23 cellular contexts compared by ENCODE assay signal in genomic region chr20:1137236-1137635, GRCh38. TPM values are rescaled to one million over a fixed set of nuclear protein-coding genes. Genes with fewer than 3 reads are reported as not detected.
DNase-seq lines count a peak whose midpoint lies in the region; ATAC-seq, FAIRE-seq and TF ChIP-seq lines count a peak whose summit lies in the region.
"Had no signal": no experiment of that assay in that cellular context is flagged by ENCODE, and none has a peak within 500 bp of the region (broad histone marks: within the 10 kb centered on the region; RNA-seq: fewer than 3 reads in every experiment).

No MANE protein-coding gene starts in this region.

- peaks cover 4% of the 10 kb centered on the region for H3K9me3 Mint-ChIP-seq in activated CD4-positive, alpha-beta T cell treated with anti-CD3 and anti-CD28 coated beads, Interleukin-2, amount 10 ng/mL, durations not matched to agents 7 days and 5 days
- H3K9me3 Mint-ChIP-seq: CD8-positive, alpha-beta T cell had no signal

- BruUV-seq in K562 (replicated peaks; lab: Mats Ljungman, UMichigan): no TSS peak
- no TSS peak for BruUV-seq in HepG2 (replicated peaks; lab: Mats Ljungman, UMichigan)

- H3K4me1 ChIP-seq in K562 (replicated peaks in 1 of 2; ENCODE audit: control insufficient read depth in 2 of 2, insufficient read depth in 2 of 2, low read length in 2 of 2): no peaks in the 10 kb centered on the region
- H3K4me1 ChIP-seq in HepG2 (ENCODE audit: insufficient read depth, low read length): no peaks in the 10 kb centered on the region
- H3K4me1 ChIP-seq: BLaER1, Caco-2 had no signal

- no peaks in the 10 kb centered on the region for H3K9me1 ChIP-seq in K562 (ENCODE audit: control insufficient read depth, insufficient read depth, low read length)

- FAIRE-seq in K562 (lab: Jason Lieb, UNC): no peak
- FAIRE-seq in HepG2 (lab: Jason Lieb, UNC): no peak
- FAIRE-seq: A204.1, G401.6, GM12892, H1 had no signal

- TF ChIP-seq POLR2A in K562 (conservative IDR thresholded peaks at IDR 0.05) (no peak), HepG2 (IDR thresholded peaks at IDR 0.05; ENCODE audit: insufficient read depth in 1 of 2, low read depth in 2 of 2, low read length in 2 of 2) (no peak)

- DNase-seq in activated CD4-positive, alpha-beta T cell treated with anti-CD3 and anti-CD28 coated beads, Interleukin-2, amount 10 ng/mL, durations not matched to agents 7 days and 5 days: no peak
- DNase-seq in activated CD4-positive, alpha-beta T cell treated with anti-CD3 and anti-CD28 coated beads for 1 hour: no peak
- DNase-seq in K562 (ENCODE audit: extremely low read depth in 1 of 4, low spot score in 3 of 4) (no peak), HepG2 (ENCODE audit: low spot score) (no peak), amygdala (lab: John Stamatoyannopoulos, UW) (no peak)
- DNase-seq: Caco-2; CD4-positive, CD25-positive, alpha-beta regulatory T cell; CD8-positive, alpha-beta T cell; DMS153; DND-41; GM23248; H7; HCEC 1CT had no signal

- no peak overlapping the region for H3K4me3 Mint-ChIP-seq in activated CD4-positive, alpha-beta T cell treated with anti-CD3 and anti-CD28 coated beads, Interleukin-2, amount 10 ng/mL, durations not matched to agents 7 days and 5 days
- H3K4me3 Mint-ChIP-seq: B cell; CD4-positive, CD25-positive, alpha-beta regulatory T cell; CD8-positive, alpha-beta T cell had no signal

- H2AFZ ChIP-seq in K562 (ENCODE audit: low read depth, low read length): no peak overlapping the region
- H2AFZ ChIP-seq in HepG2 (ENCODE audit: low read length): no peak overlapping the region
- H2AFZ ChIP-seq: GM23248 had no signal

- H3K27ac Mint-ChIP-seq in activated CD4-positive, alpha-beta T cell treated with anti-CD3 and anti-CD28 coated beads, Interleukin-2, amount 10 ng/mL, durations not matched to agents 7 days and 5 days: peak overlapping the region; percentile 27
- H3K27ac Mint-ChIP-seq: B cell; CD8-positive, alpha-beta T cell had no signal

- H3K79me2 ChIP-seq in K562 (ENCODE audit: control insufficient read depth, insufficient read depth, low read length) (peaks cover 19% of the 10 kb centered on the region), HepG2 (ENCODE audit: insufficient read depth, low read length) (peaks cover 17% of the 10 kb centered on the region)

- intact Hi-C loops in K562 (cut with micrococcal nuclease): no loop called here
- intact Hi-C loops in HepG2 (cut with micrococcal nuclease; ENCODE audit: unreplicated experiment): no loop called here

- H3K9me3 ChIP-seq in K562 (replicated peaks; ENCODE audit: control insufficient read depth, insufficient read depth, low read depth, low read length) (no peaks in the 10 kb centered on the region), HepG2 (ENCODE audit: low read length) (peaks cover 10% of the 10 kb centered on the region; the same call in 1 of the 2 replicates)

- no peak for TF ChIP-seq EP300 in K562 (IDR thresholded peaks at IDR 0.05; ENCODE audit: low read length)
- TF ChIP-seq EP300 in HepG2 (IDR thresholded peaks at IDR 0.05; ENCODE audit: low read depth in 2 of 2, low read length in 2 of 2): no peak
- no peak for TF ChIP-seq EP300 in HepG2 (CRISPR knock-in tag; IDR thresholded peaks at IDR 0.05; ENCODE audit: borderline replicate concordance)

- no peak overlapping the region for H3K27ac ChIP-seq in K562 (ENCODE audit: extremely low read depth, low read depth, low read length)
- no peak overlapping the region for H3K27ac ChIP-seq in HepG2 (ENCODE audit: extremely low read length, insufficient read depth, low read length)
- H3K27ac ChIP-seq: 22Rv1, BLaER1, C4-2B, GM23248 had no signal

- no peak overlapping the region for H3K9ac ChIP-seq in K562 (ENCODE audit: insufficient read depth in 1 of 2, low read depth in 2 of 2, low read length in 2 of 2)
- no peak overlapping the region for H3K9ac ChIP-seq in HepG2 (ENCODE audit: insufficient read depth, low read depth, low read length)
- H3K9ac ChIP-seq: BLaER1, GM23248 had no signal

- H3K27me3 Mint-ChIP-seq in activated CD4-positive, alpha-beta T cell treated with anti-CD3 and anti-CD28 coated beads, Interleukin-2, amount 10 ng/mL, durations not matched to agents 7 days and 5 days: no peaks in the 10 kb centered on the region
- H3K27me3 Mint-ChIP-seq: B cell; CD4-positive, CD25-positive, alpha-beta regulatory T cell had no signal

- no peaks in the 10 kb centered on the region for H4K20me1 ChIP-seq in K562 (replicated peaks; ENCODE audit: control insufficient read depth, insufficient read depth, low read length)
- H4K20me1 ChIP-seq in HepG2 (ENCODE audit: insufficient read depth, low read length): no peaks in the 10 kb centered on the region

- ATAC-seq in K562 (no peak), HepG2 (no peak), HG03097 (IDR thresholded peaks at IDR 0.05; ENCODE audit: low FRiP score, unreplicated experiment) (no peak)
- ATAC-seq: CD8-positive, alpha-beta T cell had no signal

- TF ChIP-seq RAD21 in K562 (CRISPR knock-in tag; conservative IDR thresholded peaks at IDR 0.05 in 1 of 2, IDR thresholded peaks at IDR 0.05 in 1 of 2): no peak
- TF ChIP-seq RAD21 in HepG2 (CRISPR knock-in tag; IDR thresholded peaks at IDR 0.05): no peak

- peaks cover 16% of the 10 kb centered on the region for H3K4me1 Mint-ChIP-seq in activated CD4-positive, alpha-beta T cell treated with anti-CD3 and anti-CD28 coated beads, Interleukin-2, amount 10 ng/mL, durations not matched to agents 7 days and 5 days

- in situ Hi-C loops in K562 (cut with MboI): no loop called here
- in situ Hi-C loops in HepG2 (cut with HindIII; ENCODE audit: extremely low pct_ligation_motif_present, low pct_unique_long_range_greater_than_20kb): no loop called here

- H3K4me2 ChIP-seq in K562 (ENCODE audit: insufficient read depth, low read length) (no peak overlapping the region), HepG2 (ENCODE audit: low read depth, low read length) (no peak overlapping the region)
- H3K4me2 ChIP-seq: BLaER1 had no signal

- TF ChIP-seq CTCF in K562 (IDR thresholded peaks at IDR 0.05 in 2 of 3, conservative IDR thresholded peaks at IDR 0.05 in 1 of 3; ENCODE audit: insufficient read depth in 2 of 3, low read depth in 1 of 3, low read length in 3 of 3) (no peak), HepG2 (CRISPR knock-in tag; IDR thresholded peaks at IDR 0.05) (no peak)

- H3K36me3 ChIP-seq in K562 (ENCODE audit: control insufficient read depth, insufficient read depth, low read length) (peaks cover 72% of the 10 kb centered on the region), HepG2 (replicated peaks in 1 of 2; ENCODE audit: control insufficient read depth in 1 of 2, insufficient read depth in 2 of 2, low read length in 2 of 2) (peaks cover 43 to 88% of the 10 kb centered on the region in 2 experiments)

- H3K4me3 ChIP-seq in K562: no peak overlapping the region
- H3K4me3 ChIP-seq in HepG2 (replicated peaks in 1 of 3; ENCODE audit: insufficient read depth in 1 of 3, low read depth in 2 of 3, low read length in 3 of 3): no peak overlapping the region
- H3K4me3 ChIP-seq: BLaER1, GM23248 had no signal

- WGBS in K562 (ENCODE audit: insufficient coverage, low coverage, missing lambda C conversion rate): 93% methylated on average over 4 of the region's 4 CpGs
- WGBS in HepG2 (ENCODE audit: low lambda C conversion rate): 84% methylated on average over 4 of the region's 4 CpGs

- POLR2A ChIA-PET in activated CD4-positive, alpha-beta T cell treated with anti-CD3 and anti-CD28 coated beads, Interleukin-2, amount 10 ng/mL, durations not matched to agents 7 days and 5 days (lab: Charles Lee): no interaction called here
- POLR2A ChIA-PET in K562 (lab: Yijun Ruan, JAX): no interaction called here
- POLR2A ChIA-PET in HepG2 (lab: Yijun Ruan, JAX): no interaction called here

- H3K27me3 ChIP-seq in K562 (ENCODE audit: control insufficient read depth in 2 of 2, insufficient read depth in 2 of 2, low read length in 2 of 2) (no peaks in the 10 kb centered on the region), HepG2 (ENCODE audit: control insufficient read depth in 1 of 2, insufficient read depth in 2 of 2, low read length in 2 of 2) (no peaks in the 10 kb centered on the region)
- H3K27me3 ChIP-seq: BLaER1 had no signal

- CTCF ChIA-PET in activated CD4-positive, alpha-beta T cell treated with anti-CD3 and anti-CD28 coated beads, Interleukin-2, amount 10 ng/mL, durations not matched to agents 7 days and 5 days (lab: Charles Lee): no interaction called here
- CTCF ChIA-PET in K562 (lab: Yijun Ruan, JAX; ENCODE audit: low intra/inter-chr PET ratio): no interaction called here
- CTCF ChIA-PET in HepG2 (lab: Yijun Ruan, JAX; ENCODE audit: low intra/inter-chr PET ratio, low total read pairs): no interaction called here

- peaks cover 69% of the 10 kb centered on the region for H3K36me3 Mint-ChIP-seq in activated CD4-positive, alpha-beta T cell treated with anti-CD3 and anti-CD28 coated beads, Interleukin-2, amount 10 ng/mL, durations not matched to agents 7 days and 5 days (ENCODE audit: low read depth)

RNA-seq across cellular contexts. Expression of gene PSMF1, which starts 18.8 kb away (rescaled TPM):
- total RNA-seq in activated CD4-positive, alpha-beta T cell treated with anti-CD3 and anti-CD28 coated beads, Interleukin-2, amount 10 ng/mL, durations not matched to agents 7 days and 5 days: 100 to 1,000 TPM; 127 to 143 TPM
- total RNA-seq in K562 (2011; cell fraction: chromatin; rRNA removed; ENCODE audit: low replicate concordance): 34.5 and 43.5 TPM in 2 replicates
- total RNA-seq in K562 (2011; cell fraction: nucleolus; rRNA removed): 10.7 and 12.6 TPM in 2 replicates
- 16.1 and 23.6 TPM in 2 replicates for total RNA-seq in K562 (2011; cell fraction: nucleoplasm; rRNA removed)
- total RNA-seq in K562 (2014; rRNA removed): 17.9 and 26.5 TPM in 2 replicates
- total RNA-seq in K562 (2014; rRNA removed; fragmentation: Illumina TruSeq; extraction: Trizol): 34.1 and 35.8 TPM in 2 replicates
- total RNA-seq in K562 (2015; rRNA removed; fragmentation: Illumina TruSeq; extraction: Trizol): 29.4 and 33.8 TPM in 2 replicates
- 136 and 138 TPM in 2 replicates for total RNA-seq in K562 (2021)
- 33.2 and 77.8 TPM in 2 replicates for polyA plus RNA-seq in K562 (2011; rRNA removed)
- polyA plus RNA-seq in K562 (2011; cell fraction: cytosol; rRNA removed): 60.7 and 112 TPM in 2 replicates
- polyA plus RNA-seq in K562 (2011; cell fraction: nucleus; rRNA removed): 39.7 and 54.7 TPM in 2 replicates
- polyA plus RNA-seq in K562 (2012): 102 and 110 TPM in 2 replicates
- 126 and 192 TPM in 2 replicates for polyA plus RNA-seq in K562 (2014; fragmentation: Illumina TruSeq; extraction: Trizol)
- polyA plus RNA-seq in K562 (2014; fragmentation: Nextera tagmentation; extraction: Ambion mirVana): 10 to 100 TPM in 1 of 2 experiments, 1 to 10 TPM in 1; 8.5 to 21.3 TPM
- 18.0 and 20.6 TPM in 2 replicates for polyA plus RNA-seq in K562 (2014; rRNA removed)
- 45.5 and 84.9 TPM in 2 replicates for polyA minus RNA-seq in K562 (2011; rRNA and poly(A)+ RNA removed)
- 30.9 and 37.4 TPM in 2 replicates for polyA minus RNA-seq in K562 (2011; cell fraction: cytosol; rRNA and poly(A)+ RNA removed)
- polyA minus RNA-seq in K562 (2011; cell fraction: nucleus; rRNA and poly(A)+ RNA removed): 11.4 and 23.4 TPM in 2 replicates
- total RNA-seq in HepG2 (2016; rRNA removed; fragmentation: Illumina TruSeq; extraction: Trizol): 86.0 and 113 TPM in 2 replicates
- total RNA-seq in HepG2 (2016; cell fraction: cytosol; rRNA removed; fragmentation: Illumina TruSeq; extraction: Trizol; ENCODE audit: low read depth): 19.7 and 25.4 TPM in 2 replicates
- 84.7 and 89.7 TPM in 2 replicates for total RNA-seq in HepG2 (2016; cell fraction: insoluble cytoplasmic fraction; rRNA removed; fragmentation: Illumina TruSeq; extraction: Trizol)
- 45.7 and 47.8 TPM in 2 replicates for total RNA-seq in HepG2 (2016; cell fraction: membrane; rRNA removed; fragmentation: Illumina TruSeq; extraction: Trizol)
- total RNA-seq in HepG2 (2016; cell fraction: nucleus; rRNA removed; fragmentation: Illumina TruSeq; extraction: Trizol): 55.8 and 66.5 TPM in 2 replicates
- 82.5 and 90.6 TPM in 2 replicates for polyA plus RNA-seq in HepG2 (2011; rRNA removed)
- polyA plus RNA-seq in HepG2 (2011; cell fraction: cytosol; rRNA removed): 129 and 230 TPM in 2 replicates
- 130 and 163 TPM in 2 replicates for polyA plus RNA-seq in HepG2 (2011; cell fraction: nucleus; rRNA removed)
- 209 and 270 TPM in 2 replicates for polyA plus RNA-seq in HepG2 (2012)
- 182 and 186 TPM in 2 replicates for polyA plus RNA-seq in HepG2 (2016; cell fraction: cytosol; fragmentation: Illumina TruSeq; extraction: Trizol; ENCODE audit: low read depth)
- 230 and 306 TPM in 2 replicates for polyA plus RNA-seq in HepG2 (2016; cell fraction: insoluble cytoplasmic fraction; fragmentation: Illumina TruSeq; extraction: Trizol; ENCODE audit: low read depth)
- polyA plus RNA-seq in HepG2 (2016; cell fraction: membrane; fragmentation: Illumina TruSeq; extraction: Trizol; ENCODE audit: low read depth): 158 and 165 TPM in 2 replicates
- 135 and 140 TPM in 2 replicates for polyA plus RNA-seq in HepG2 (2016; cell fraction: nucleus; fragmentation: Illumina TruSeq; extraction: Trizol; ENCODE audit: insufficient read depth, low read depth)
- 31.0 and 97.3 TPM in 2 replicates for polyA minus RNA-seq in HepG2 (2011; rRNA and poly(A)+ RNA removed; ENCODE audit: low replicate concordance)
- 90.7 and 92.5 TPM in 2 replicates for polyA minus RNA-seq in HepG2 (2011; cell fraction: cytosol; rRNA and poly(A)+ RNA removed)
- 67.6 and 70.3 TPM in 2 replicates for polyA minus RNA-seq in HepG2 (2011; cell fraction: nucleus; rRNA and poly(A)+ RNA removed)

RNA-seq across cellular contexts. Expression of gene TMEM74B, which starts 47.5 kb away (rescaled TPM):
- under 1 TPM in 1 of 2 experiments, not detected in 1; 0.10 TPM for total RNA-seq in activated CD4-positive, alpha-beta T cell treated with anti-CD3 and anti-CD28 coated beads, Interleukin-2, amount 10 ng/mL, durations not matched to agents 7 days and 5 days
- 44.7 and 63.1 TPM in 2 replicates for total RNA-seq in K562 (2011; cell fraction: chromatin; rRNA removed; ENCODE audit: low replicate concordance)
- 47.8 and 49.7 TPM in 2 replicates for total RNA-seq in K562 (2011; cell fraction: nucleolus; rRNA removed)
- 53.6 and 55.5 TPM in 2 replicates for total RNA-seq in K562 (2011; cell fraction: nucleoplasm; rRNA removed)
- total RNA-seq in K562 (2014; rRNA removed) (14.9 and 18.4 TPM in 2 replicates), K562 (2014; rRNA removed; fragmentation: Illumina TruSeq; extraction: Trizol) (3.9 and 5.0 TPM in 2 replicates), K562 (2015; rRNA removed; fragmentation: Illumina TruSeq; extraction: Trizol) (6.7 and 7.5 TPM in 2 replicates), K562 (2021) (18.3 and 18.5 TPM in 2 replicates), HepG2 (2016; rRNA removed; fragmentation: Illumina TruSeq; extraction: Trizol) (2.9 and 4.7 TPM in 2 replicates)
- polyA plus RNA-seq in K562 (2011; rRNA removed) (11.2 and 25.4 TPM in 2 replicates), K562 (2014; fragmentation: Illumina TruSeq; extraction: Trizol) (7.5 and 8.3 TPM in 2 replicates), K562 (2014; fragmentation: Nextera tagmentation; extraction: Ambion mirVana) (1 to 10 TPM in 1 of 2 experiments, under 1 TPM in 1; 0.24 to 1.2 TPM), K562 (2014; rRNA removed) (19.0 and 22.2 TPM in 2 replicates), HepG2 (2011; rRNA removed) (18.4 and 25.0 TPM in 2 replicates)
- 18.2 and 21.2 TPM in 2 replicates for polyA plus RNA-seq in K562 (2011; cell fraction: cytosol; rRNA removed)
- 170 and 177 TPM in 2 replicates for polyA plus RNA-seq in K562 (2011; cell fraction: nucleus; rRNA removed)
- 19.4 and 33.2 TPM in 2 replicates for polyA plus RNA-seq in K562 (2012)
- polyA minus RNA-seq in K562 (2011; rRNA and poly(A)+ RNA removed): 4.1 and 4.2 TPM in 2 replicates
- polyA minus RNA-seq in K562 (2011; cell fraction: cytosol; rRNA and poly(A)+ RNA removed): 5.7 and 7.6 TPM in 2 replicates
- 14.1 and 22.0 TPM in 2 replicates for polyA minus RNA-seq in K562 (2011; cell fraction: nucleus; rRNA and poly(A)+ RNA removed)
- 3.3 and 3.9 TPM in 2 replicates for total RNA-seq in HepG2 (2016; cell fraction: cytosol; rRNA removed; fragmentation: Illumina TruSeq; extraction: Trizol; ENCODE audit: low read depth)
- total RNA-seq in HepG2 (2016; cell fraction: insoluble cytoplasmic fraction; rRNA removed; fragmentation: Illumina TruSeq; extraction: Trizol): 2.5 and 4.3 TPM in 2 replicates
- total RNA-seq in HepG2 (2016; cell fraction: membrane; rRNA removed; fragmentation: Illumina TruSeq; extraction: Trizol): 4.5 and 5.1 TPM in 2 replicates
- 3.5 and 6.3 TPM in 2 replicates for total RNA-seq in HepG2 (2016; cell fraction: nucleus; rRNA removed; fragmentation: Illumina TruSeq; extraction: Trizol)
- 10.2 and 16.1 TPM in 2 replicates for polyA plus RNA-seq in HepG2 (2011; cell fraction: cytosol; rRNA removed)
- 136 and 155 TPM in 2 replicates for polyA plus RNA-seq in HepG2 (2011; cell fraction: nucleus; rRNA removed)
- 12.7 and 14.7 TPM in 2 replicates for polyA plus RNA-seq in HepG2 (2012)
- 3.3 and 4.2 TPM in 2 replicates for polyA plus RNA-seq in HepG2 (2016; cell fraction: cytosol; fragmentation: Illumina TruSeq; extraction: Trizol; ENCODE audit: low read depth)
- polyA plus RNA-seq in HepG2 (2016; cell fraction: insoluble cytoplasmic fraction; fragmentation: Illumina TruSeq; extraction: Trizol; ENCODE audit: low read depth): 2.6 and 2.9 TPM in 2 replicates
- polyA plus RNA-seq in HepG2 (2016; cell fraction: membrane; fragmentation: Illumina TruSeq; extraction: Trizol; ENCODE audit: low read depth): 4.2 and 5.6 TPM in 2 replicates
- 11.6 and 13.1 TPM in 2 replicates for polyA plus RNA-seq in HepG2 (2016; cell fraction: nucleus; fragmentation: Illumina TruSeq; extraction: Trizol; ENCODE audit: insufficient read depth, low read depth)
- 11.3 TPM in 1 of 2 replicates, not detected in the other for polyA minus RNA-seq in HepG2 (2011; rRNA and poly(A)+ RNA removed; ENCODE audit: low replicate concordance)
- 5.0 and 6.8 TPM in 2 replicates for polyA minus RNA-seq in HepG2 (2011; cell fraction: cytosol; rRNA and poly(A)+ RNA removed)
- 12.4 and 13.4 TPM in 2 replicates for polyA minus RNA-seq in HepG2 (2011; cell fraction: nucleus; rRNA and poly(A)+ RNA removed)
- total RNA-seq: CD4-positive, CD25-positive, alpha-beta regulatory T cell; CD8-positive, alpha-beta T cell had no signal
- polyA plus RNA-seq: AG04450; CD4-positive, CD25-positive, alpha-beta regulatory T cell had no signal
